In genomic region chr5:34511063-34511462, GRCh38 we compare ENCODE assay signal across 1 cellular context.
TF ChIP-seq lines count a peak whose summit lies in the region.

No MANE protein-coding gene starts in this region.

TF ChIP-seq in IMR-90, 13 proteins besides CTCF, POLR2A, EP300 and RAD21 (continued from another document):
- TF ChIP-seq USF2 (IDR thresholded peaks at IDR 0.05; ENCODE audit: low read depth, low read length) (no peak), MXI1 (IDR thresholded peaks at IDR 0.05; ENCODE audit: borderline replicate concordance, low read depth, low read length) (no peak), CHD1 (IDR thresholded peaks at IDR 0.05; ENCODE audit: low read depth, low read length) (no peak), RFX5 (IDR thresholded peaks at IDR 0.05; ENCODE audit: low read depth, low read length) (no peak), NFE2L2 (IDR thresholded peaks at IDR 0.05; ENCODE audit: low read depth, low read length) (no peak), CEBPB (IDR thresholded peaks at IDR 0.05; ENCODE audit: low read depth, low read length) (no peak), BHLHE40 (IDR thresholded peaks at IDR 0.05; ENCODE audit: low read depth, low read length) (no peak), FOS (IDR thresholded peaks at IDR 0.05; ENCODE audit: low read depth, low read length) (no peak), RCOR1 (IDR thresholded peaks at IDR 0.05; ENCODE audit: insufficient replicate concordance, low read length) (no peak)
